In genomic region chr6:43773981-43774775, GRCh38 we compare ENCODE assay signal across 8 cellular contexts. TPM values are rescaled to one million over a fixed set of nuclear protein-coding genes. Genes with fewer than 3 reads are reported as not detected.
DNase-seq lines count a peak whose midpoint lies in the region; ATAC-seq and TF ChIP-seq lines count a peak whose summit lies in the region.

No MANE protein-coding gene starts in this region.

- H3F3A ChIP-seq in DOHH2 (ENCODE audit: control insufficient read depth, insufficient read depth), result peaks cover 2% of the 10 kb centered on the region; the same call in 1 of the 2 replicates

- H3K27ac ChIP-seq in DOHH2 (ENCODE audit: low read depth, low read length) (no peak overlapping the region), Panc1 (ENCODE audit: low read length) (peak overlapping the region; percentile 99), fibroblast of lung (ENCODE audit: insufficient read depth, low read length) (peak overlapping the region; percentile 90), rectal smooth muscle tissue (ENCODE audit: low read depth, low read length) (no peak overlapping the region), testis (no peak overlapping the region)

- H3K9me2 ChIP-seq in DOHH2 (replicated peaks; ENCODE audit: control insufficient read depth, low read length), result no peaks in the 10 kb centered on the region

- POLR2A ChIA-PET in Panc1 (lab: Charles Lee), result interaction anchor here (0.6 kb wide), 1 partner anchor 60 kb away, joined by 5 read pairs; no protein-coding TSS in a partner anchor

- H3K4me1 ChIP-seq in DOHH2 (ENCODE audit: control insufficient read depth, low read length), result peaks cover 49% of the 10 kb centered on the region
- H3K4me1 ChIP-seq in Panc1 (ENCODE audit: control insufficient read depth, insufficient read depth, low read length), result peaks cover 36% of the 10 kb centered on the region
- peaks cover 24% of the 10 kb centered on the region for H3K4me1 ChIP-seq in fibroblast of lung (ENCODE audit: control insufficient read depth, extremely low read depth, insufficient read depth, low read length)
- H3K4me1 ChIP-seq in rectal smooth muscle tissue (ENCODE audit: control insufficient read depth, insufficient read depth, low read length), result peaks cover 20% of the 10 kb centered on the region
- peaks cover 29% of the 10 kb centered on the region for H3K4me1 ChIP-seq in testis

- DNase-seq in Panc1 (ENCODE audit: low read depth, low spot score) (no peak), fibroblast of lung (ENCODE audit: low read depth in 2 of 2) (no peak), DMS153 treated with DMSO at 0.1 percent for 48 hours (lab: John Stamatoyannopoulos, UW; ENCODE audit: unreplicated experiment) (no peak), testis (no peak)

- no peak overlapping the region for H2AFZ ChIP-seq in fibroblast of lung (ENCODE audit: low read length)

- TF ChIP-seq POLR2A in testis (IDR thresholded peaks at IDR 0.05), result no peak

- CTCF ChIA-PET in Panc1 (lab: Charles Lee), result interaction anchor here (0.6 to 1.6 kb wide), 5 partner anchors 108 to 305 kb away, joined by 3 to 9 read pairs (median 7); no protein-coding TSS in a partner anchor

- peaks cover 70% of the 10 kb centered on the region for H3K79me2 ChIP-seq in DOHH2 (ENCODE audit: control insufficient read depth, low read length)
- peaks cover 89% of the 10 kb centered on the region for H3K79me2 ChIP-seq in fibroblast of lung (ENCODE audit: control insufficient read depth, insufficient read depth, low read length)

- ATAC-seq in Panc1 (no peak), HG03039 (IDR thresholded peaks at IDR 0.05; ENCODE audit: unreplicated experiment) (no peak), HG02642 (IDR thresholded peaks at IDR 0.05; ENCODE audit: poor library complexity, unreplicated experiment) (no peak)

- H3K27me3 ChIP-seq in DOHH2 (ENCODE audit: control insufficient read depth, low read length), result no peaks in the 10 kb centered on the region
- no peaks in the 10 kb centered on the region for H3K27me3 ChIP-seq in Panc1 (ENCODE audit: control insufficient read depth, insufficient read depth, low read length)
- no peaks in the 10 kb centered on the region for H3K27me3 ChIP-seq in fibroblast of lung (ENCODE audit: control insufficient read depth, insufficient read depth, low read length)
- H3K27me3 ChIP-seq in rectal smooth muscle tissue (ENCODE audit: control insufficient read depth, insufficient read depth, low read length), result no peaks in the 10 kb centered on the region
- H3K27me3 ChIP-seq in testis, result no peaks in the 10 kb centered on the region

- no TSS peak for BruUV-seq in Panc1 (replicated peaks; lab: Mats Ljungman, UMichigan)

- no peak overlapping the region for H3K9ac ChIP-seq in fibroblast of lung (ENCODE audit: insufficient read depth, low read length)
- no peak overlapping the region for H3K9ac ChIP-seq in rectal smooth muscle tissue (ENCODE audit: low read length)

- peaks cover 79% of the 10 kb centered on the region for H3K36me3 ChIP-seq in DOHH2 (ENCODE audit: control insufficient read depth, low read length)
- H3K36me3 ChIP-seq in Panc1 (ENCODE audit: control insufficient read depth, insufficient read depth, low read length), result peaks cover 7% of the 10 kb centered on the region
- peaks cover 22% of the 10 kb centered on the region for H3K36me3 ChIP-seq in fibroblast of lung (ENCODE audit: control insufficient read depth, insufficient read depth, low read length)
- H3K36me3 ChIP-seq in rectal smooth muscle tissue (ENCODE audit: control insufficient read depth, insufficient read depth, low read length), result peaks cover 16% of the 10 kb centered on the region
- no peaks in the 10 kb centered on the region for H3K36me3 ChIP-seq in testis (ENCODE audit: low read depth, missing control alignments)

- H3K4me2 ChIP-seq in DOHH2 (ENCODE audit: low read length) (peak overlapping the region; percentile 96), fibroblast of lung (ENCODE audit: extremely low read depth, insufficient read depth, low read length) (peak overlapping the region; percentile 99)

- H4K20me1 ChIP-seq in DOHH2 (ENCODE audit: control insufficient read depth, insufficient read depth, low read depth, low read length) (peaks cover 32% of the 10 kb centered on the region), fibroblast of lung (ENCODE audit: control insufficient read depth, extremely low read depth, insufficient read depth, low read length) (no peaks in the 10 kb centered on the region)

- intact Hi-C loops in Panc1 (cut with micrococcal nuclease; ENCODE audit: unreplicated experiment) (loop anchor here (5.0 kb wide), 1 partner anchor 107 kb away; no protein-coding TSS in a partner anchor), testis (cut with DNase I; ENCODE audit: low total_unique reads) (loop anchor here (10.0 kb wide), 1 partner anchor 181 kb away; no protein-coding TSS in a partner anchor)

- H3K9me3 ChIP-seq in DOHH2 (ENCODE audit: control insufficient read depth, insufficient read depth, low read length) (no peaks in the 10 kb centered on the region), Panc1 (ENCODE audit: control insufficient read depth, insufficient read depth, low read depth, low read length) (no peaks in the 10 kb centered on the region), fibroblast of lung (ENCODE audit: control insufficient read depth, insufficient read depth, low read depth, low read length) (no peaks in the 10 kb centered on the region), testis (no peaks in the 10 kb centered on the region)

- TF ChIP-seq CTCF in DOHH2 (IDR thresholded peaks at IDR 0.05; ENCODE audit: low read depth, low read length, poor library complexity, severe bottlenecking), result no peak
- no peak for TF ChIP-seq CTCF in Panc1 (IDR thresholded peaks at IDR 0.05)
- no peak for TF ChIP-seq CTCF in fibroblast of lung (conservative IDR thresholded peaks at IDR 0.05 in 1 of 2, IDR thresholded peaks at IDR 0.05 in 1 of 2; ENCODE audit: low read depth in 1 of 2, low read length in 2 of 2)
- TF ChIP-seq CTCF in testis (IDR thresholded peaks at IDR 0.05), result no peak

- in situ Hi-C loops in Panc1 (cut with HindIII; ENCODE audit: low pct_unique_long_range_greater_than_20kb, low sequenced_read_pairs), result no loop called here

- WGBS in testis, 2 donors, result 67 to 70% methylated on average over 12 of the region's 12 CpGs

- H3K4me3 ChIP-seq in DOHH2 (ENCODE audit: low read length) (peak overlapping the region; percentile 91), Panc1 (ENCODE audit: low read depth in 2 of 2, low read length in 2 of 2) (peak overlapping the region; percentile 94 to 99), fibroblast of lung (replicated peaks in 1 of 4; ENCODE audit: control extremely low read depth in 1 of 4, insufficient read depth in 1 of 4, low read depth in 3 of 4, low read length in 4 of 4) (peak overlapping the region; percentile 85 to 91 (median 88)), rectal smooth muscle tissue (ENCODE audit: low read length) (peak overlapping the region; percentile 91), testis (no peak overlapping the region)

RNA-seq across cellular contexts. Expression of gene VEGFA, which starts 4.2 kb away (rescaled TPM):
- 98.7 TPM for total RNA-seq in Panc1 (2021; ENCODE audit: unreplicated experiment)
- 118 TPM for polyA plus RNA-seq in Panc1 (2012; ENCODE audit: insufficient read length)
- 150 and 208 TPM in 2 replicates for total RNA-seq in fibroblast of lung
- 68.0 and 111 TPM in 2 replicates for polyA plus RNA-seq in fibroblast of lung
- 51.7 and 88.6 TPM in 2 replicates for polyA plus RNA-seq in fibroblast of lung (2012)
- polyA minus RNA-seq in fibroblast of lung (ENCODE audit: low replicate concordance), result 529 and 674 TPM in 2 replicates
- total RNA-seq in testis, result 10 to 100 TPM in 1 of 2 donors, 1 to 10 TPM in 1; 6.1 to 15.2 TPM
- polyA plus RNA-seq in testis (ENCODE audit: insufficient read depth, low read depth, low replicate concordance), result 14.9 TPM

Comparison
In these comparisons a context has a peak if more than half of its experiments do, and no peak if none do; other contexts are left out.
1. H3K27ac ChIP-seq: peak in Panc1 (single experiment) and fibroblast of lung (single experiment); none in DOHH2 (single experiment), rectal smooth muscle tissue (single experiment) and testis (0 of 2).
2. H3K4me3 ChIP-seq: peak in DOHH2 (single experiment), Panc1 (2 of 2), fibroblast of lung (4 of 4) and rectal smooth muscle tissue (single experiment); none in testis (0 of 2).